17 cellular contexts compared by ENCODE assay signal in genomic region chr21:39568380-39568779, GRCh38. TPM values are rescaled to one million over a fixed set of nuclear protein-coding genes. Genes with fewer than 3 reads are reported as not detected.
"Had no signal": no experiment of that assay in that cellular context is flagged by ENCODE, and none has a peak within 500 bp of the region (broad histone marks: within the 10 kb centered on the region; RNA-seq: fewer than 3 reads in every experiment).

No MANE protein-coding gene starts in this region.

- H3K4me2 ChIP-seq: hepatocyte had no signal

- H3K4me3 ChIP-seq: hepatocyte, lower lobe of right lung, right atrium auricular region, skin epidermis, testis had no signal

- H3K36me3 Mint-ChIP-seq: activated naive CD8-positive, alpha-beta T cell treated with anti-CD3 and anti-CD28 coated beads for 36 hours; naive thymus-derived CD4-positive, alpha-beta T cell had no signal

- H3K9me3 ChIP-seq: lower lobe of right lung, right atrium auricular region, testis had no signal

- H3K27ac ChIP-seq: hepatocyte, lower lobe of right lung, right atrium auricular region, skin epidermis, testis had no signal

- H3K36me3 ChIP-seq: lower lobe of right lung, right atrium auricular region had no signal

- H2AFZ ChIP-seq: hepatocyte had no signal

- DNase-seq: activated CD4-positive, alpha-beta T cell treated with anti-CD3 and anti-CD28 coated beads for 1 hour; activated CD4-positive, alpha-beta T cell treated with anti-CD3 and anti-CD28 coated beads, Interleukin-2, amount 50 U/mL, for 48 hours; activated gamma-delta T cell treated with Interleukin-2 at 50 U/mL for 16 hours; activated naive CD8-positive, alpha-beta T cell treated with anti-CD3 and anti-CD28 coated beads for 36 hours; activated T-cell treated with anti-CD3 and anti-CD28 coated beads, Interleukin-2, amount 50 U/mL, for 4 hours; cerebellar nuclear complex; dermis blood vessel endothelial cell; erythroblast; left cardiac atrium; lower lobe of right lung; naive thymus-derived CD4-positive, alpha-beta T cell; stimulated activated CD4-positive, alpha-beta T cell treated with anti-CD3 and anti-CD28 coated beads, Interleukin-4, amount 100 ng/mL, for 4 hours; stimulated activated naive CD8-positive, alpha-beta T cell treated with anti-CD3 and anti-CD28 coated beads, Interleukin-15, amount 100 ng/mL, for 72 hours; testis had no signal

- H3K79me2 ChIP-seq: hepatocyte had no signal

- H3K9me3 Mint-ChIP-seq: activated naive CD8-positive, alpha-beta T cell treated with anti-CD3 and anti-CD28 coated beads for 36 hours; activated T-cell treated with anti-CD3 and anti-CD28 coated beads, Interleukin-2, amount 50 U/mL, for 4 hours; naive thymus-derived CD4-positive, alpha-beta T cell; stimulated activated naive CD8-positive, alpha-beta T cell treated with anti-CD3 and anti-CD28 coated beads, Interleukin-15, amount 100 ng/mL, for 72 hours had no signal

- H3K27me3 ChIP-seq: hepatocyte, right atrium auricular region, testis had no signal

- H3K4me3 Mint-ChIP-seq: activated naive CD8-positive, alpha-beta T cell treated with anti-CD3 and anti-CD28 coated beads for 36 hours; activated T-cell treated with anti-CD3 and anti-CD28 coated beads, Interleukin-2, amount 50 U/mL, for 4 hours; naive thymus-derived CD4-positive, alpha-beta T cell; stimulated activated naive CD8-positive, alpha-beta T cell treated with anti-CD3 and anti-CD28 coated beads, Interleukin-15, amount 100 ng/mL, for 72 hours had no signal

- H3K27ac Mint-ChIP-seq: activated naive CD8-positive, alpha-beta T cell treated with anti-CD3 and anti-CD28 coated beads for 36 hours; naive thymus-derived CD4-positive, alpha-beta T cell; stimulated activated naive CD8-positive, alpha-beta T cell treated with anti-CD3 and anti-CD28 coated beads, Interleukin-15, amount 100 ng/mL, for 72 hours had no signal

- H3K4me1 ChIP-seq: lower lobe of right lung, testis had no signal

- H3K4me1 Mint-ChIP-seq: activated naive CD8-positive, alpha-beta T cell treated with anti-CD3 and anti-CD28 coated beads for 36 hours; naive thymus-derived CD4-positive, alpha-beta T cell; stimulated activated naive CD8-positive, alpha-beta T cell treated with anti-CD3 and anti-CD28 coated beads, Interleukin-15, amount 100 ng/mL, for 72 hours had no signal

RNA-seq across cellular contexts. Expression of gene B3GALT5, which starts 44.4 kb away (rescaled TPM):
- total RNA-seq: activated naive CD8-positive, alpha-beta T cell treated with anti-CD3 and anti-CD28 coated beads for 36 hours; naive thymus-derived CD4-positive, alpha-beta T cell; right atrium auricular region had no signal
- polyA plus RNA-seq: naive thymus-derived CD4-positive, alpha-beta T cell had no signal
